ENCODE assay signal across 15 cellular contexts in genomic region chrY:17430570-17431166, GRCh38.
DNase-seq lines count a peak whose midpoint lies in the region; ATAC-seq and TF ChIP-seq lines count a peak whose summit lies in the region.
"Had no signal": no experiment of that assay in that cellular context is flagged by ENCODE, and none has a peak within 500 bp of the region (broad histone marks: within the 10 kb centered on the region; RNA-seq: fewer than 3 reads in every experiment).

No MANE protein-coding gene starts in this region.

- no peaks in the 10 kb centered on the region for H3K36me3 ChIP-seq in neural cell (ENCODE audit: insufficient read depth, low read length)
- no peaks in the 10 kb centered on the region for H3K36me3 ChIP-seq in brain microvascular endothelial cell (replicated peaks)

- H3K9ac ChIP-seq in neural cell (ENCODE audit: low read length), result no peak overlapping the region

- no peak overlapping the region for H3K27ac Mint-ChIP-seq in activated CD4-positive, alpha-beta T cell treated with anti-CD3 and anti-CD28 coated beads for 36 hours
- H3K27ac Mint-ChIP-seq: activated T-helper 2 cell treated with anti-CD3 and anti-CD28 coated beads, Interferon-gamma antibody, Interleukin-2, Interleukin-4, amounts not matched to agents 10 μg/mL and 5 μg/mL and 100 μg/mL, durations not matched to agents 14 hours and 24 hours and 36 hours; stimulated activated naive B cell treated with anti-CD40 and anti-IgM and Interleukin-4, amounts not matched to agents 10 μg/mL and 1 μg/mL and 100 μg/mL, for 72 hours had no signal

- H3K4me3 Mint-ChIP-seq in activated CD4-positive, alpha-beta T cell treated with anti-CD3 and anti-CD28 coated beads for 36 hours, result no peak overlapping the region
- H3K4me3 Mint-ChIP-seq: stimulated activated naive B cell treated with anti-CD40 and anti-IgM and Interleukin-4, amounts not matched to agents 10 μg/mL and 1 μg/mL and 100 μg/mL, for 72 hours had no signal

- H4K20me1 ChIP-seq in neural cell (ENCODE audit: insufficient read depth), result no peaks in the 10 kb centered on the region

- no peak overlapping the region for H3K4me2 ChIP-seq in neural cell (ENCODE audit: low read length)

- H3F3A ChIP-seq in neural cell (ENCODE audit: insufficient read depth, low read length, poor library complexity, severe bottlenecking), result no peaks in the 10 kb centered on the region

- no peak overlapping the region for H2AFZ ChIP-seq in neural cell (ENCODE audit: low read depth, low read length)

- peak; percentile 28 for DNase-seq in activated CD4-positive, alpha-beta T cell treated with anti-CD3 and anti-CD28 coated beads for 36 hours
- DNase-seq in activated CD4-positive, alpha-beta T cell treated with anti-CD3 and anti-CD28 coated beads for 1 hour, result no peak
- DNase-seq in Jurkat, Clone E6-1 (ENCODE audit: low read depth, low spot score), result peak; percentile 3
- DNase-seq in dermis blood vessel endothelial cell, result peak; percentile 30
- DNase-seq in NCI-H146 (lab: John Stamatoyannopoulos, UW), result no peak
- DNase-seq in brain microvascular endothelial cell, result no peak
- no peak for DNase-seq in ecto neural progenitor cell (ENCODE audit: low spot score)
- DNase-seq: ACHN; effector CD4-positive, alpha-beta T cell; GOT3; NCI-H2107; stimulated activated naive B cell treated with anti-CD40 and anti-IgM and Interleukin-4, amounts not matched to agents 10 μg/mL and 1 μg/mL and 100 μg/mL, for 72 hours had no signal

- no peaks in the 10 kb centered on the region for H3K79me2 ChIP-seq in neural cell (replicated peaks; ENCODE audit: insufficient read depth, low read length)

- POLR2A ChIA-PET in activated CD4-positive, alpha-beta T cell treated with anti-CD3 and anti-CD28 coated beads for 36 hours (lab: Charles Lee), result no interaction called here

- H3K9me3 ChIP-seq in neural cell (ENCODE audit: low read length), result no peaks in the 10 kb centered on the region

- H3K27ac ChIP-seq in neural cell (ENCODE audit: low read length) (no peak overlapping the region), brain microvascular endothelial cell (no peak overlapping the region)
- H3K27ac ChIP-seq: HL-60 had no signal

- in situ Hi-C loops in brain microvascular endothelial cell (cut with HindIII; ENCODE audit: low pct_ligation_motif_present, low sequenced_read_pairs), result no loop called here

- ATAC-seq in activated CD4-positive, alpha-beta T cell treated with anti-CD3 and anti-CD28 coated beads for 36 hours, result no peak
- ATAC-seq: stimulated activated naive B cell treated with anti-CD40 and anti-IgM and Interleukin-4, amounts not matched to agents 10 μg/mL and 1 μg/mL and 100 μg/mL, for 72 hours had no signal

- intact Hi-C loops in activated CD4-positive, alpha-beta T cell treated with anti-CD3 and anti-CD28 coated beads for 36 hours (cut with DNase I, micrococcal nuclease), result no loop called here

- no peaks in the 10 kb centered on the region for H3K27me3 ChIP-seq in neural cell (ENCODE audit: insufficient read depth, low read depth, low read length)
- no peaks in the 10 kb centered on the region for H3K27me3 ChIP-seq in brain microvascular endothelial cell (replicated peaks)

- TF ChIP-seq CTCF in neural cell (IDR thresholded peaks at IDR 0.05; ENCODE audit: poor library complexity, severe bottlenecking), result peak; percentile 37
- TF ChIP-seq CTCF in brain microvascular endothelial cell (IDR thresholded peaks at IDR 0.05; ENCODE audit: low read depth, low read length, missing control alignments), result no peak

- no peak overlapping the region for H3K4me3 ChIP-seq in Jurkat, Clone E6-1 (ENCODE audit: low read length)
- H3K4me3 ChIP-seq in neural cell (ENCODE audit: low read length) (no peak overlapping the region), brain microvascular endothelial cell (ENCODE audit: low read depth, low read length) (no peak overlapping the region)

- H3K36me3 Mint-ChIP-seq in activated CD4-positive, alpha-beta T cell treated with anti-CD3 and anti-CD28 coated beads for 36 hours (ENCODE audit: low read depth), result no peaks in the 10 kb centered on the region
- H3K36me3 Mint-ChIP-seq: stimulated activated naive B cell treated with anti-CD40 and anti-IgM and Interleukin-4, amounts not matched to agents 10 μg/mL and 1 μg/mL and 100 μg/mL, for 72 hours had no signal

- H3K9me2 ChIP-seq in neural cell (ENCODE audit: insufficient read depth, low read length), result no peaks in the 10 kb centered on the region

- CTCF ChIA-PET in activated CD4-positive, alpha-beta T cell treated with anti-CD3 and anti-CD28 coated beads for 36 hours (lab: Charles Lee), result no interaction called here

- no peak for TF ChIP-seq EP300 in neural cell (conservative IDR thresholded peaks at IDR 0.05; ENCODE audit: poor library complexity, severe bottlenecking)

- no peaks in the 10 kb centered on the region for H3K9me3 Mint-ChIP-seq in activated CD4-positive, alpha-beta T cell treated with anti-CD3 and anti-CD28 coated beads for 36 hours (ENCODE audit: low read depth)
- H3K9me3 Mint-ChIP-seq: activated T-helper 2 cell treated with anti-CD3 and anti-CD28 coated beads, Interferon-gamma antibody, Interleukin-2, Interleukin-4, amounts not matched to agents 10 μg/mL and 5 μg/mL and 100 μg/mL, durations not matched to agents 14 hours and 24 hours and 36 hours; stimulated activated naive B cell treated with anti-CD40 and anti-IgM and Interleukin-4, amounts not matched to agents 10 μg/mL and 1 μg/mL and 100 μg/mL, for 72 hours had no signal

- H3K27me3 Mint-ChIP-seq in activated CD4-positive, alpha-beta T cell treated with anti-CD3 and anti-CD28 coated beads for 36 hours, result no peaks in the 10 kb centered on the region

- H3K4me1 Mint-ChIP-seq in activated CD4-positive, alpha-beta T cell treated with anti-CD3 and anti-CD28 coated beads for 36 hours, result no peaks in the 10 kb centered on the region
- H3K4me1 Mint-ChIP-seq: stimulated activated naive B cell treated with anti-CD40 and anti-IgM and Interleukin-4, amounts not matched to agents 10 μg/mL and 1 μg/mL and 100 μg/mL, for 72 hours had no signal

- TF ChIP-seq RAD21 in neural cell (conservative IDR thresholded peaks at IDR 0.05), result no peak

TF ChIP-seq in neural cell, 6 proteins besides CTCF, POLR2A, EP300 and RAD21:
- TF ChIP-seq EZH2 (IDR thresholded peaks at IDR 0.05; ENCODE audit: borderline replicate concordance, insufficient read depth, low read length, poor library complexity, severe bottlenecking) (no peak), REST (IDR thresholded peaks at IDR 0.05; ENCODE audit: borderline replicate concordance) (no peak), TAF1 (IDR thresholded peaks at IDR 0.05; ENCODE audit: low read depth) (no peak), SMC3 (conservative IDR thresholded peaks at IDR 0.05; ENCODE audit: poor library complexity) (no peak), MXI1 (conservative IDR thresholded peaks at IDR 0.05; ENCODE audit: poor library complexity, severe bottlenecking) (no peak), POLR2AphosphoS5 (IDR thresholded peaks at IDR 0.05) (no peak)

Comparison
In these comparisons a context has a peak if more than half of its experiments do, and no peak if none do; other contexts are left out.
1. DNase-seq: peak in activated CD4-positive, alpha-beta T cell treated with anti-CD3 and anti-CD28 coated beads for 36 hours (single experiment), Jurkat, Clone E6-1 (single experiment) and dermis blood vessel endothelial cell (single experiment); none in activated CD4-positive, alpha-beta T cell treated with anti-CD3 and anti-CD28 coated beads for 1 hour (single experiment), NCI-H146 (single experiment), brain microvascular endothelial cell (single experiment) and ecto neural progenitor cell (single experiment).